In genomic region chr16:4330277-4330882, GRCh38 we compare ENCODE assay signal across 8 cellular contexts. TPM values are rescaled to one million over a fixed set of nuclear protein-coding genes. Genes with fewer than 3 reads are reported as not detected.
A peak's percentile ranks its signal among the peaks of the same experiment; 100 is the strongest.
DNase-seq lines count a peak whose midpoint lies in the region; ATAC-seq and TF ChIP-seq lines count a peak whose summit lies in the region.

No MANE protein-coding gene starts in this region.

- peaks cover 6% of the 10 kb centered on the region for H3K36me3 ChIP-seq in suprapubic skin

- no peak overlapping the region for H3K27ac ChIP-seq in suprapubic skin

- H3K36me3 Mint-ChIP-seq in nephron (ENCODE audit: low read depth): peaks cover 8% of the 10 kb centered on the region

- peak; percentile 83 for DNase-seq in CD1c-positive myeloid dendritic cell (ENCODE audit: extremely low spot score)
- peak; percentile 27 for DNase-seq in GOT3 (lab: John Stamatoyannopoulos, UW)
- peak; percentile 70 for DNase-seq in RKO (ENCODE audit: low spot score)
- peak; percentile 59 to 63 for DNase-seq in activated T-helper 1 cell treated with anti-CD3 and anti-CD28 coated beads, Interleukin-2, amount 50 U/mL, for 16 hours (ENCODE audit: low read depth in 1 of 2, low spot score in 1 of 2)
- DNase-seq in fibroblast of gingiva (ENCODE audit: low read depth): peak; percentile 61
- peak; percentile 85 to 93 for DNase-seq in suprapubic skin (ENCODE audit: low spot score in 2 of 2)

- H3K9me3 Mint-ChIP-seq in nephron: no peaks in the 10 kb centered on the region

- H3K4me3 Mint-ChIP-seq in nephron: no peak overlapping the region

- ATAC-seq in GM19328 (IDR thresholded peaks at IDR 0.05; ENCODE audit: unreplicated experiment): no peak

- TF ChIP-seq POLR2A in suprapubic skin (IDR thresholded peaks at IDR 0.05): no peak

- no peak for TF ChIP-seq EP300 in suprapubic skin (IDR thresholded peaks at IDR 0.05)

- no peak overlapping the region for H3K4me3 ChIP-seq in suprapubic skin

- no peaks in the 10 kb centered on the region for H3K27me3 Mint-ChIP-seq in nephron (ENCODE audit: low read depth)

- TF ChIP-seq CTCF in nephron (IDR thresholded peaks at IDR 0.05; ENCODE audit: unreplicated experiment in 3 of 3) (peak; percentile 82 to 93 (median 90)), suprapubic skin (IDR thresholded peaks at IDR 0.05) (peak; percentile 88 to 89)

- H3K4me1 Mint-ChIP-seq in nephron: peaks cover 16% of the 10 kb centered on the region

- H3K4me1 ChIP-seq in suprapubic skin: peaks cover 32% of the 10 kb centered on the region

- H3K27me3 ChIP-seq in suprapubic skin: no peaks in the 10 kb centered on the region

- no peaks in the 10 kb centered on the region for H3K9me3 ChIP-seq in suprapubic skin

- H3K27ac Mint-ChIP-seq in nephron: no peak overlapping the region

- 60% methylated on average over 13 of the region's 15 CpGs for WGBS in suprapubic skin

RNA-seq across cellular contexts. Expression of gene GLIS2, which starts 14.5 kb away (rescaled TPM):
- 1 to 10 TPM; 1.1 to 3.1 (median 2.3) TPM for total RNA-seq in suprapubic skin

RNA-seq across cellular contexts. Expression of gene PAM16, which starts 20.7 kb away (rescaled TPM):
- 10 to 100 TPM; 23.8 to 54.7 (median 46.1) TPM for total RNA-seq in suprapubic skin

RNA-seq across cellular contexts. Expression of gene VASN, which starts 41.3 kb away (rescaled TPM):
- total RNA-seq in suprapubic skin: 10 to 100 TPM; 10.8 to 23.3 (median 22.3) TPM

RNA-seq across cellular contexts. Expression of gene TFAP4, which starts 57.6 kb away (rescaled TPM):
- total RNA-seq in suprapubic skin: 10 to 100 TPM; 12.0 to 18.3 (median 14.9) TPM

Comparison
In these comparisons a context has a peak if more than half of its experiments do, and no peak if none do; other contexts are left out.
1. DNase-seq: peak in every context shown above with its lines; median percentile 89 in suprapubic skin; 83 in CD1c-positive myeloid dendritic cell; 70 in RKO; 61 in activated T-helper 1 cell treated with anti-CD3 and anti-CD28 coated beads, Interleukin-2, amount 50 U/mL, for 16 hours; 61 in fibroblast of gingiva; 27 in GOT3.